8 cellular contexts compared by ENCODE assay signal in the genomic region with DNA sequence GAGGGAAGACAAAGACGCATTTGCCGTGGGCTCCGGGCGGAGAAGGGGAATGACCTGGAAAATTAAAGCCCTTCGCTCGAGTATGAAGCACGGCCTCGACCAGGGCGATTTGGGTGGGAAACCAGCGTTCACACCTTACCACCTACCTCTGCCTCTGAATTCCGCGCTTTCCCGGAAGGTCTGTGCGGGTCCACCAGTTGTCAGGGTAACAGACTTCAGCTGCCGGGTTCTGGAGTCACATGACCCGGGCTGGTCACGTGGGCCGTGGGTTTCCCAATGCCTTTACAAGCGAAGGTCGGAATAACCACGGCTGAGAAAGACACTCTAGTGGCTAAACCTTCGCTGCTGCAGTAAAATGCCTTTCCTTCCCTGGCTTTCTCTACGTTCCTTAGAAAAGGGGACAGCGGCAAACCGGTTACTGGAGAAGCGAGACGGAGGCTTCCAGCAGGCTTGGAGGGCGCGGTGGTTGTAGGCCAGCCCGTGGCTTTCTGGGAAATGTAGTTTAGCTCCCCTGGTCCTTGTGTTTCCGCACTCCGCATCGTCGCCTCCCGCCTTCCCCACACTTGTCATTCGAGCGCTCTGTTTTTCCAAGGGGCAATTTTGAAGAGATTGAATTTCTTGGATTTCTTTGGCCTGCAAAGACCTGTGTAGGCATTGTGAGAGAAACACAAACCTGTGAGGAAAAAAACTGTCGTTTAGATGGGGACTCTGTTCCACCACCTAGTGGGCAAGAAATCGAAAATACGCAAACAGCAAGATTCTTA. TPM values are rescaled to one million over a fixed set of nuclear protein-coding genes. Genes with fewer than 3 reads are reported as not detected.
DNase-seq lines count a peak whose midpoint lies in the region; ATAC-seq, FAIRE-seq and TF ChIP-seq lines count a peak whose summit lies in the region.

Gene CEP162 (minus strand): TSS at position 210 of the 764 bp plus-strand sequence. CDS start 1,250 bp downstream, outside the sequence.

- H3K4me1 ChIP-seq in right cardiac atrium (ENCODE audit: control insufficient read depth, insufficient read depth, low read length): no peaks in the 10 kb centered on the region
- no peaks in the 10 kb centered on the region for H3K4me1 ChIP-seq in uterus

- no peaks in the 10 kb centered on the region for H3K27me3 ChIP-seq in right cardiac atrium (ENCODE audit: control insufficient read depth, insufficient read depth)
- peaks cover 0 to 4% of the 10 kb centered on the region in 2 donors for H3K27me3 ChIP-seq in uterus

- no peaks in the 10 kb centered on the region for H3K36me3 ChIP-seq in uterus

- peak within 1 kb of the TSS; percentile 96 for H3K27ac ChIP-seq in right cardiac atrium (ENCODE audit: low read length)
- peak within 1 kb of the TSS; percentile 83 to 88 for H3K27ac ChIP-seq in uterus

- no peaks in the 10 kb centered on the region for H3K9me3 ChIP-seq in right cardiac atrium (ENCODE audit: control insufficient read depth, low read length)
- H3K9me3 ChIP-seq in uterus: no peaks in the 10 kb centered on the region

- peak; percentile 47 for DNase-seq in GM12891 (ENCODE audit: insufficient read length, low spot score)
- DNase-seq in NCI-H1436 (lab: John Stamatoyannopoulos, UW): peak; percentile 74
- DNase-seq in T follicular helper cell (ENCODE audit: low read depth): peak; percentile 87
- DNase-seq in amygdala (lab: John Stamatoyannopoulos, UW): peak; percentile 72 to 99 (median 92)
- peak; percentile 92 to 98 (median 95) for DNase-seq in right cardiac atrium
- DNase-seq in pulmonary artery endothelial cell (ENCODE audit: low read depth, low spot score): peak; percentile 55
- peak; percentile 90 to 93 for DNase-seq in uterus

- H3K4me3 ChIP-seq in right cardiac atrium (ENCODE audit: low read length): peak within 1 kb of the TSS; percentile 95
- H3K4me3 ChIP-seq in uterus: peak within 1 kb of the TSS; percentile 57 to 66

- TF ChIP-seq CTCF in uterus (IDR thresholded peaks at IDR 0.05): peak; percentile 59 to 73 (median 68)

- peak; percentile 92 for FAIRE-seq in GM12891 (lab: Jason Lieb, UNC)

- peak; percentile 98 for ATAC-seq in HG02840 (IDR thresholded peaks at IDR 0.05; ENCODE audit: low FRiP score, unreplicated experiment)
- ATAC-seq in right cardiac atrium: peak; percentile 98 to 99

- intact Hi-C loops in right cardiac atrium (cut with DNase I): no loop called here
- intact Hi-C loops in uterus (cut with DNase I; ENCODE audit: low total_unique reads): no loop called here

- under 1% methylated on average over 40 of the region's 40 CpGs for WGBS in right cardiac atrium

- TF ChIP-seq POLR2A in GM12891 (IDR thresholded peaks at IDR 0.05; ENCODE audit: low read depth, low read length) (no peak), uterus (IDR thresholded peaks at IDR 0.05) (no peak)

TF ChIP-seq in GM12891, 5 proteins besides CTCF, POLR2A, EP300 and RAD21:
- peak; percentile 8; the same call in 1 of the 2 replicates for TF ChIP-seq POU2F2 (IDR thresholded peaks at IDR 0.05; ENCODE audit: low read depth, low read length)
- no peak for TF ChIP-seq TAF1 (IDR thresholded peaks at IDR 0.05; ENCODE audit: low read depth, low read length)

RNA-seq across cellular contexts. Expression of gene CEP162, which starts in this region (rescaled TPM):
- polyA plus RNA-seq in GM12891 (2012; ENCODE audit: low read depth, missing spikeins): 2.7 TPM
- total RNA-seq in right cardiac atrium (1 to 10 TPM; 4.6 to 6.0 (median 4.7) TPM), pulmonary artery endothelial cell (4.4 and 8.7 TPM in 2 replicates), uterus (10 to 100 TPM in 3 of 4 donors, 1 to 10 TPM in 1; 7.7 to 32.5 (median 15.5) TPM)
- 3.0 TPM for polyA plus RNA-seq in right cardiac atrium

Comparison
In these comparisons a context has a peak if more than half of its experiments do, and no peak if none do; other contexts are left out.
1. Peak in every context shown above with its lines: DNase-seq, ATAC-seq, H3K4me3 ChIP-seq and H3K27ac ChIP-seq.